In the genomic region with DNA sequence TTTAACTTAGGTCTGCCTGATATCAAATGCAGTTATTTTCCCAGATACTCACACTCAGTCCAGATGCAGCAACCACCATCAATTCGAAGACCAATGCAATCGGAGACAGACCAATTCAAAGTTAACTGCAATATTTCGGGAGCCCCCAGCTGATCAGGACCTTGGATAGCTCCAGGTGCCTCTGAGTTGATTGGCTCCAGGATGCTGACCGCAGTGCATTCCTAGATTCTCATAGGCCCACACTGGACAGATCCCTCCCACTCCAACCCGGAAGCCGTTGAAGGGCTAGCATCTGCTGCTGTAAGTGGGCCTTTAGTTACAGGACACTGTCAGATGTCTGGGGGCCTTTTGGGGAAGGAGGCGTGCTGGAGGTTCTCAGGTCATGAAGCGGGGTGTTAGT, we compare ENCODE assay signal across 8 cellular contexts.
DNase-seq lines count a peak whose midpoint lies in the region; ATAC-seq and TF ChIP-seq lines count a peak whose summit lies in the region.

No MANE protein-coding gene starts in this region.

- H3K4me3 Mint-ChIP-seq in activated naive CD8-positive, alpha-beta T cell treated with anti-CD3 and anti-CD28 coated beads, Interleukin-2, amount 50 U/mL, for 24 hours = no peak overlapping the region

- H3K27ac ChIP-seq in GM23248 = no peak overlapping the region
- H3K27ac ChIP-seq in testis = no peak overlapping the region
- no peak overlapping the region for H3K27ac ChIP-seq in spleen

- H4K20me1 ChIP-seq in GM23248 (ENCODE audit: insufficient read depth) = no peaks in the 10 kb centered on the region

- H3K79me2 ChIP-seq in GM23248 (ENCODE audit: insufficient read depth) = no peaks in the 10 kb centered on the region

- intact Hi-C loops in left colon (cut with DNase I, micrococcal nuclease) = no loop called here
- intact Hi-C loops in testis (cut with DNase I; ENCODE audit: low total_unique reads) = no loop called here
- intact Hi-C loops in spleen (cut with DNase I; ENCODE audit: low total_unique reads) = no loop called here

- peak; percentile 52 for ATAC-seq in activated naive CD8-positive, alpha-beta T cell treated with anti-CD3 and anti-CD28 coated beads, Interleukin-2, amount 50 U/mL, for 24 hours
- ATAC-seq in left colon (peak; percentile 34), GM19328 (IDR thresholded peaks at IDR 0.05; ENCODE audit: unreplicated experiment) (no peak), GM21381 (IDR thresholded peaks at IDR 0.05; ENCODE audit: unreplicated experiment) (no peak)

- 0 out of 2 replicates have a peak, but pooled peaks cover 3% of the 10 kb centered on the region for H3K27me3 ChIP-seq in GM23248 (replicated peaks; ENCODE audit: insufficient read depth)
- H3K27me3 ChIP-seq in NT2/D1 (ENCODE audit: insufficient read depth, insufficient read length) = no peaks in the 10 kb centered on the region
- H3K27me3 ChIP-seq in testis = no peaks in the 10 kb centered on the region
- peaks cover 0 to 6% (median 0%) of the 10 kb centered on the region in 7 donors for H3K27me3 ChIP-seq in spleen (replicated peaks in 1 of 7)

- H3K4me1 ChIP-seq in GM23248 (ENCODE audit: insufficient read depth) (no peaks in the 10 kb centered on the region), NT2/D1 (ENCODE audit: insufficient read depth, insufficient read length) (no peaks in the 10 kb centered on the region), testis (no peaks in the 10 kb centered on the region), spleen (no peaks in the 10 kb centered on the region)

- 9 to 14% methylated on average over 8 of the region's 8 CpGs for WGBS in GM23248 (ENCODE audit: low coverage in 1 of 2, low lambda C conversion rate in 2 of 2, missing lambda C conversion rate in 2 of 2), 2 experiments
- 7 to 10% methylated on average over 4 to 8 of the region's 8 CpGs for WGBS in testis, 2 donors
- WGBS in spleen, 5 donors = 21 to 27% (median 24%) methylated on average over 7 to 8 of the region's 8 CpGs

- in situ Hi-C loops in GM23248 (cut with MboI) = no loop called here

- H3K9ac ChIP-seq in GM23248 (no peak overlapping the region), NT2/D1 (ENCODE audit: insufficient read length, low read depth) (no peak overlapping the region)

- no peaks in the 10 kb centered on the region for H3K4me1 Mint-ChIP-seq in activated naive CD8-positive, alpha-beta T cell treated with anti-CD3 and anti-CD28 coated beads, Interleukin-2, amount 50 U/mL, for 24 hours

- H3K9me3 ChIP-seq in GM23248 (ENCODE audit: low read depth) = no peaks in the 10 kb centered on the region
- H3K9me3 ChIP-seq in NT2/D1 (ENCODE audit: insufficient read depth, low read length) = no peaks in the 10 kb centered on the region
- H3K9me3 ChIP-seq in testis = no peaks in the 10 kb centered on the region
- peaks cover 0 to 2% (median 0%) of the 10 kb centered on the region in 8 donors for H3K9me3 ChIP-seq in spleen

- DNase-seq in GM23248 (peak; percentile 64), NT2/D1 (ENCODE audit: low read depth, low spot score) (peak; percentile 86), left colon (peak; percentile 11 to 28), testis (peak; percentile 82), spleen (no peak)
- DNase-seq in activated naive CD8-positive, alpha-beta T cell treated with anti-CD3 and anti-CD28 coated beads, Interleukin-2, amount 50 U/mL, for 24 hours = peak; percentile 45

- H2AFZ ChIP-seq in GM23248 = no peak overlapping the region

- peaks cover 33% of the 10 kb centered on the region for H3K27me3 Mint-ChIP-seq in activated naive CD8-positive, alpha-beta T cell treated with anti-CD3 and anti-CD28 coated beads, Interleukin-2, amount 50 U/mL, for 24 hours

- no peaks in the 10 kb centered on the region for H3K36me3 Mint-ChIP-seq in activated naive CD8-positive, alpha-beta T cell treated with anti-CD3 and anti-CD28 coated beads, Interleukin-2, amount 50 U/mL, for 24 hours (ENCODE audit: low read depth)

- no peak overlapping the region for H3K4me2 ChIP-seq in GM23248 (ENCODE audit: unreplicated experiment)

- H3K36me3 ChIP-seq in GM23248 (ENCODE audit: low read depth) (no peaks in the 10 kb centered on the region), NT2/D1 (ENCODE audit: insufficient read depth, insufficient read length, low read length) (no peaks in the 10 kb centered on the region), testis (ENCODE audit: low read depth, missing control alignments) (no peaks in the 10 kb centered on the region), spleen (no peaks in the 10 kb centered on the region)

- H3K4me3 ChIP-seq in GM23248 (no peak overlapping the region), NT2/D1 (ENCODE audit: insufficient read length, low read depth) (no peak overlapping the region), testis (no peak overlapping the region), spleen (no peak overlapping the region)

- H3F3A ChIP-seq in GM23248 (ENCODE audit: insufficient read depth) = no peaks in the 10 kb centered on the region

- no peaks in the 10 kb centered on the region for H3K9me2 ChIP-seq in GM23248 (ENCODE audit: insufficient read depth)

- TF ChIP-seq POLR2A in testis (IDR thresholded peaks at IDR 0.05) (no peak), spleen (IDR thresholded peaks at IDR 0.05) (no peak)

- no peaks in the 10 kb centered on the region for H3K9me3 Mint-ChIP-seq in activated naive CD8-positive, alpha-beta T cell treated with anti-CD3 and anti-CD28 coated beads, Interleukin-2, amount 50 U/mL, for 24 hours

- no peak for TF ChIP-seq CTCF in testis (IDR thresholded peaks at IDR 0.05)
- no peak for TF ChIP-seq CTCF in spleen (IDR thresholded peaks at IDR 0.05 in 8 of 11, conservative IDR thresholded peaks at IDR 0.05 in 3 of 11)

- H3K27ac Mint-ChIP-seq in activated naive CD8-positive, alpha-beta T cell treated with anti-CD3 and anti-CD28 coated beads, Interleukin-2, amount 50 U/mL, for 24 hours = no peak overlapping the region

Comparison
In these comparisons a context has a peak if more than half of its experiments do, and no peak if none do; other contexts are left out.
1. ATAC-seq: peak in activated naive CD8-positive, alpha-beta T cell treated with anti-CD3 and anti-CD28 coated beads, Interleukin-2, amount 50 U/mL, for 24 hours (single experiment) and left colon (single experiment); none in GM19328 (single experiment) and GM21381 (single experiment).